ENCODE assay signal across 25 cellular contexts in the genomic region with DNA sequence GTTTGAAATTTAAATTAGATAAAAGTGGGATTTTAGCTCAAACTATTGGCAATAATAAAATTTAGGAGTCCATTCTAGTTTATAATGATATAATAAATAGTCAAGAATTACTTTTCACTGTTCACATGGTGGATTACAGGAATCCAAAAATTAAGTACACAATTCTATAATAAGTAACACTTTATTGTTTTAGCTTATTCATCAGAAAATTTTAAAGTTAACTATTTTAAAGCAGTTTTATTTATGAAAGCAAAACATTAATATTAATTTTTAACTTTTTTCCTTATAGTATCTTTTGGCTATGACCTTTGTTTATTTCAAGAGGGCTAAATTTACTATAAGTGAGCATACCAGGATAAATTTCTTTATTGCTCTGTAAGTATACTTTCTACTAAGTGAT. TPM values are rescaled to one million over a fixed set of nuclear protein-coding genes. Genes with fewer than 3 reads are reported as not detected.
"Had no signal": no experiment of that assay in that cellular context is flagged by ENCODE, and none has a peak within 500 bp of the region (broad histone marks: within the 10 kb centered on the region; RNA-seq: fewer than 3 reads in every experiment).

No MANE protein-coding gene starts in this region.

- H3K9me3 ChIP-seq: ascending aorta had no signal

- H3K4me3 Mint-ChIP-seq: activated B cell treated with CpG ODN at 0.5 μM for 24 hours; activated CD4-positive, alpha-beta memory T cell treated with anti-CD3 and anti-CD28 coated beads, Interleukin-2, amount 10 ng/mL, durations not matched to agents 7 days and 5 days; activated CD4-positive, alpha-beta T cell treated with anti-CD3 and anti-CD28 coated beads for 36 hours; activated CD4-positive, alpha-beta T cell treated with anti-CD3 and anti-CD28 coated beads, Interleukin-2, amount 10 ng/mL, durations not matched to agents 7 days and 5 days; activated CD8-positive, alpha-beta memory T cell treated with anti-CD3 and anti-CD28 coated beads, Interleukin-2, amount 10 ng/mL, durations not matched to agents 7 days and 5 days; activated CD8-positive, alpha-beta T cell treated with anti-CD3 and anti-CD28 coated beads, Interleukin-2, amount 10 ng/mL, durations not matched to agents 7 days and 5 days; activated naive CD4-positive, alpha-beta T cell treated with anti-CD3 and anti-CD28 coated beads, Interleukin-2, amount 10 ng/mL, durations not matched to agents 7 days and 5 days; activated naive CD4-positive, alpha-beta T cell treated with anti-CD3 and anti-CD28 coated beads, Interleukin-2, amount 50 U/mL, for 24 hours; activated naive CD8-positive, alpha-beta T cell; activated naive CD8-positive, alpha-beta T cell treated with anti-CD3 and anti-CD28 coated beads, Interleukin-2, amount 10 ng/mL, durations not matched to agents 7 days and 5 days; activated naive CD8-positive, alpha-beta T cell treated with anti-CD3 and anti-CD28 coated beads, Interleukin-2, amount 50 U/mL, for 24 hours; activated T-cell treated with anti-CD3 and anti-CD28 coated beads, Interleukin-2, amount 50 U/mL, for 24 hours; brain; central memory CD8-positive, alpha-beta T cell; T-helper 1 cell treated with Interleukin-12 subunit alpha and Interleukin-12 subunit beta and Interleukin-4 antibody, amounts not matched to agents 30 μg/mL and 1 μg/mL, for 36 hours; T-helper 2 cell treated with Interferon-gamma antibody and Interleukin-4, amounts not matched to agents 5 μg/mL and 100 μg/mL, for 36 hours had no signal

- H3K4me1 ChIP-seq: ascending aorta had no signal

- H3K27ac Mint-ChIP-seq: activated B cell treated with CpG ODN at 0.5 μM for 24 hours; activated CD4-positive, alpha-beta memory T cell treated with anti-CD3 and anti-CD28 coated beads, Interleukin-2, amount 10 ng/mL, durations not matched to agents 7 days and 5 days; activated CD4-positive, alpha-beta T cell treated with anti-CD3 and anti-CD28 coated beads for 36 hours; activated CD4-positive, alpha-beta T cell treated with anti-CD3 and anti-CD28 coated beads, Interleukin-2, amount 10 ng/mL, durations not matched to agents 7 days and 5 days; activated CD8-positive, alpha-beta memory T cell treated with anti-CD3 and anti-CD28 coated beads, Interleukin-2, amount 10 ng/mL, durations not matched to agents 7 days and 5 days; activated CD8-positive, alpha-beta T cell treated with anti-CD3 and anti-CD28 coated beads, Interleukin-2, amount 10 ng/mL, durations not matched to agents 7 days and 5 days; activated naive CD4-positive, alpha-beta T cell treated with anti-CD3 and anti-CD28 coated beads, Interleukin-2, amount 10 ng/mL, durations not matched to agents 7 days and 5 days; activated naive CD4-positive, alpha-beta T cell treated with anti-CD3 and anti-CD28 coated beads, Interleukin-2, amount 50 U/mL, for 24 hours; activated naive CD8-positive, alpha-beta T cell; activated naive CD8-positive, alpha-beta T cell treated with anti-CD3 and anti-CD28 coated beads, Interleukin-2, amount 10 ng/mL, durations not matched to agents 7 days and 5 days; activated naive CD8-positive, alpha-beta T cell treated with anti-CD3 and anti-CD28 coated beads, Interleukin-2, amount 50 U/mL, for 24 hours; activated T-cell treated with anti-CD3 and anti-CD28 coated beads, Interleukin-2, amount 50 U/mL, for 24 hours; activated T-helper 2 cell treated with anti-CD3 and anti-CD28 coated beads, Interferon-gamma antibody, Interleukin-2, Interleukin-4, amounts not matched to agents 10 μg/mL and 5 μg/mL and 100 μg/mL, durations not matched to agents 14 hours and 24 hours and 36 hours; brain; T-helper 1 cell treated with Interleukin-12 subunit alpha and Interleukin-12 subunit beta and Interleukin-4 antibody, amounts not matched to agents 30 μg/mL and 1 μg/mL, for 36 hours; T-helper 2 cell treated with Interferon-gamma antibody and Interleukin-4, amounts not matched to agents 5 μg/mL and 100 μg/mL, for 36 hours had no signal

- H3K27ac ChIP-seq: ascending aorta, cardiac muscle cell, VCaP had no signal

- H3K27me3 ChIP-seq: ascending aorta, cardiac muscle cell had no signal

- H3K4me3 ChIP-seq: ascending aorta, cardiac muscle cell had no signal

- H3K4me1 Mint-ChIP-seq: activated naive CD4-positive, alpha-beta T cell treated with anti-CD3 and anti-CD28 coated beads, Interleukin-2, amount 10 ng/mL, durations not matched to agents 7 days and 5 days; brain; central memory CD8-positive, alpha-beta T cell had no signal

- FAIRE-seq: bronchial epithelial cell had no signal

- H3K27me3 Mint-ChIP-seq: activated B cell treated with CpG ODN at 0.5 μM for 24 hours; activated CD8-positive, alpha-beta memory T cell treated with anti-CD3 and anti-CD28 coated beads, Interleukin-2, amount 10 ng/mL, durations not matched to agents 7 days and 5 days; activated naive CD4-positive, alpha-beta T cell treated with anti-CD3 and anti-CD28 coated beads, Interleukin-2, amount 50 U/mL, for 24 hours; activated naive CD8-positive, alpha-beta T cell; activated T-cell treated with anti-CD3 and anti-CD28 coated beads, Interleukin-2, amount 50 U/mL, for 24 hours; brain; central memory CD8-positive, alpha-beta T cell had no signal

- DNase-seq: activated B cell treated with CpG ODN at 0.5 μM for 24 hours; activated CD4-positive, alpha-beta T cell treated with anti-CD3 and anti-CD28 coated beads for 1 hour; activated gamma-delta T cell; activated naive CD8-positive, alpha-beta T cell treated with anti-CD3 and anti-CD28 coated beads, Interleukin-2, amount 10 ng/mL, durations not matched to agents 7 days and 5 days; activated T-cell treated with anti-CD3 and anti-CD28 coated beads, Interleukin-2, amount 50 U/mL, for 24 hours; cerebellar nuclear complex had no signal

- H3K36me3 Mint-ChIP-seq: activated CD8-positive, alpha-beta memory T cell treated with anti-CD3 and anti-CD28 coated beads, Interleukin-2, amount 10 ng/mL, durations not matched to agents 7 days and 5 days; activated naive CD4-positive, alpha-beta T cell treated with anti-CD3 and anti-CD28 coated beads, Interleukin-2, amount 10 ng/mL, durations not matched to agents 7 days and 5 days; activated naive CD4-positive, alpha-beta T cell treated with anti-CD3 and anti-CD28 coated beads, Interleukin-2, amount 50 U/mL, for 24 hours; activated naive CD8-positive, alpha-beta T cell; activated naive CD8-positive, alpha-beta T cell treated with anti-CD3 and anti-CD28 coated beads, Interleukin-2, amount 10 ng/mL, durations not matched to agents 7 days and 5 days; brain had no signal

- H3K9me3 Mint-ChIP-seq: activated B cell treated with CpG ODN at 0.5 μM for 24 hours; activated CD4-positive, alpha-beta memory T cell treated with anti-CD3 and anti-CD28 coated beads, Interleukin-2, amount 10 ng/mL, durations not matched to agents 7 days and 5 days; activated CD4-positive, alpha-beta T cell treated with anti-CD3 and anti-CD28 coated beads, Interleukin-2, amount 10 ng/mL, durations not matched to agents 7 days and 5 days; activated naive CD4-positive, alpha-beta T cell treated with anti-CD3 and anti-CD28 coated beads, Interleukin-2, amount 10 ng/mL, durations not matched to agents 7 days and 5 days; activated naive CD4-positive, alpha-beta T cell treated with anti-CD3 and anti-CD28 coated beads, Interleukin-2, amount 50 U/mL, for 24 hours; activated naive CD8-positive, alpha-beta T cell treated with anti-CD3 and anti-CD28 coated beads, Interleukin-2, amount 10 ng/mL, durations not matched to agents 7 days and 5 days; activated naive CD8-positive, alpha-beta T cell treated with anti-CD3 and anti-CD28 coated beads, Interleukin-2, amount 50 U/mL, for 24 hours; activated T-cell treated with anti-CD3 and anti-CD28 coated beads, Interleukin-2, amount 50 U/mL, for 24 hours; activated T-helper 2 cell treated with anti-CD3 and anti-CD28 coated beads, Interferon-gamma antibody, Interleukin-2, Interleukin-4, amounts not matched to agents 10 μg/mL and 5 μg/mL and 100 μg/mL, durations not matched to agents 14 hours and 24 hours and 36 hours; brain; central memory CD8-positive, alpha-beta T cell; T-helper 1 cell treated with Interleukin-12 subunit alpha and Interleukin-12 subunit beta and Interleukin-4 antibody, amounts not matched to agents 30 μg/mL and 1 μg/mL, for 36 hours; T-helper 2 cell treated with Interferon-gamma antibody and Interleukin-4, amounts not matched to agents 5 μg/mL and 100 μg/mL, for 36 hours had no signal

- H3K36me3 ChIP-seq: ascending aorta, cardiac muscle cell had no signal

RNA-seq across cellular contexts. Expression of a gene that starts 11.4 kb away (rescaled TPM):
- polyA plus RNA-seq: adipose tissue had no signal

RNA-seq across cellular contexts. Expression of a gene that starts 48.1 kb away (rescaled TPM):
- total RNA-seq: ascending aorta had no signal
